Comparison of ENCODE assay signal across 8 cellular contexts in the genomic region with DNA sequence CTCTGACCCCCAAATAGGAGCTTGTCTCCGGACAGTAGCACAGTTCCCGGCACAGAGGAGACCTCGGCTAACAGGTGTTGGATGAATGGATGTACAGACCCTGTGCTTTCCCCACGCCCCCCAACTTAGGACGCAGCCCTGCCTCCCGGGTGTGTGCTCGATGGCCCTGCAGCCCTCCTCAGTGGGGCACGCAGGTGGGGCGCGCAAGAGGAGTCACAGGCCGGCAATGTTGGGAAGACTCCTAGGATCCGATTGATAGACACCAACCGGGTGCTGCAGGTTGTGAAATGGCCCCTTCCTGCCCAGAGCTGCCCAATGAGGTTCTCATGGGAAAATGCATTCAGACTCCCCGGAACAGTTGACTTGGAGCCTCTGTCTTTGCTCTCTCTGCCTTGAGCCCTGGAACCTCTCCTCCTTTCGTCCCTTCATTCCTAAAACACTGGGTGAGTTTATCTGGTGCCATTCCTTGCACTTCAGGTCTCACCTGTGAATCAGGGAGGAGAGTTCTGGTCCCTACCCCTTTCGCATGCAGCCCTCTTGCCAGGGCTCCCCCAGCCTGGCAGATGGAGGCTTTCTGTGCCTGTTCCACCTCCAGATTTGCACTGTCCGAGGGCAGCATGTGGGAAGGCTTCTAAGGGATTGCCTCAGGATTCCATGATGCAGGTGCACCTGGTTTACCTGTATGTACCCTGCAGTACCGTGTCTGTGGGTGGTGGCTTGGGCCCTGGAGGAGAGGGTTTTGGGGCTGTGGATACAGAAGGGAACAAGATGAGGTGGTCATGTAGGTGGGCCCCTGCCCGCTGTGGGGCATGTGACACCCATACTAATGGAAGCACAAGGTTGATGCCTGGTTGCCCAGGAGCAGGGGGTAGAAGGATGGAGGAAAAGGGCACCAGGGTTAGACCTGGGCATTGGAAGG. TPM values are rescaled to one million over a fixed set of nuclear protein-coding genes. Genes with fewer than 3 reads are reported as not detected.
DNase-seq lines count a peak whose midpoint lies in the region; ATAC-seq and TF ChIP-seq lines count a peak whose summit lies in the region.

No MANE protein-coding gene starts in this region.

- CTCF ChIA-PET in activated CD4-positive, alpha-beta T cell treated with anti-CD3 and anti-CD28 coated beads for 36 hours (lab: Charles Lee), result interaction anchor here (0.6 to 1.5 kb wide), 4 partner anchors 10 to 44 kb away, joined by 3 to 5 read pairs (median 4); no protein-coding TSS in a partner anchor

- peaks cover 30% of the 10 kb centered on the region for H3K4me1 ChIP-seq in iPS-20b (ENCODE audit: insufficient read depth, low read length)
- peaks cover 28% of the 10 kb centered on the region for H3K4me1 ChIP-seq in testis

- H3K4me3 ChIP-seq in iPS-20b (ENCODE audit: low read length) (peak overlapping the region; percentile 75), testis (peak overlapping the region; percentile 64 to 72)

- intact Hi-C loops in activated CD4-positive, alpha-beta T cell treated with anti-CD3 and anti-CD28 coated beads for 36 hours (cut with DNase I, micrococcal nuclease), result loop anchor here in 1 of 2 experiments (5.0 kb wide), 1 partner anchor 45 kb away; a partner anchor contains a TSS
- intact Hi-C loops in testis (cut with DNase I; ENCODE audit: low total_unique reads), result no loop called here

- H3K9me3 ChIP-seq in iPS-20b (ENCODE audit: insufficient read depth, low read depth, low read length) (no peaks in the 10 kb centered on the region), testis (no peaks in the 10 kb centered on the region)

- ATAC-seq in activated CD4-positive, alpha-beta T cell treated with anti-CD3 and anti-CD28 coated beads for 36 hours, result no peak
- ATAC-seq in activated naive CD4-positive, alpha-beta T cell treated with anti-CD3 and anti-CD28 coated beads, Interleukin-2, amount 50 U/mL, for 72 hours, result no peak
- ATAC-seq in GM19463 (IDR thresholded peaks at IDR 0.05; ENCODE audit: unreplicated experiment), result no peak

- H3K27ac ChIP-seq in iPS-20b (ENCODE audit: low read length), result no peak overlapping the region
- H3K27ac ChIP-seq in testis, result peak overlapping the region; percentile 67 to 86

- H3K36me3 Mint-ChIP-seq in activated CD4-positive, alpha-beta T cell treated with anti-CD3 and anti-CD28 coated beads for 36 hours (ENCODE audit: low read depth), result no peaks in the 10 kb centered on the region
- H3K36me3 Mint-ChIP-seq in activated naive CD4-positive, alpha-beta T cell treated with anti-CD3 and anti-CD28 coated beads, Interleukin-2, amount 50 U/mL, for 72 hours, result no peaks in the 10 kb centered on the region

- DNase-seq in activated CD4-positive, alpha-beta T cell treated with anti-CD3 and anti-CD28 coated beads for 36 hours, result no peak
- DNase-seq in activated CD4-positive, alpha-beta T cell treated with anti-CD3 and anti-CD28 coated beads for 1 hour, result no peak
- DNase-seq in activated naive CD4-positive, alpha-beta T cell treated with anti-CD3 and anti-CD28 coated beads, Interleukin-2, amount 50 U/mL, for 72 hours (ENCODE audit: low spot score in 2 of 2), result no peak
- DNase-seq in testis (no peak), HPDE6-E6E7 (ENCODE audit: extremely low spot score) (no peak), Ammon's horn (ENCODE audit: low spot score) (no peak)

- H3K36me3 ChIP-seq in iPS-20b (ENCODE audit: insufficient read depth, low read depth, low read length) (0 out of 2 replicates have a peak, but pooled peaks cover 3% of the 10 kb centered on the region), testis (ENCODE audit: low read depth, missing control alignments) (no peaks in the 10 kb centered on the region)

- no peak for TF ChIP-seq CTCF in testis (IDR thresholded peaks at IDR 0.05)

- peak overlapping the region; percentile 74 for H3K27ac Mint-ChIP-seq in activated CD4-positive, alpha-beta T cell treated with anti-CD3 and anti-CD28 coated beads for 36 hours
- H3K27ac Mint-ChIP-seq in activated naive CD4-positive, alpha-beta T cell treated with anti-CD3 and anti-CD28 coated beads, Interleukin-2, amount 50 U/mL, for 72 hours, result peak overlapping the region; percentile 41 to 46

- no peaks in the 10 kb centered on the region for H3K9me3 Mint-ChIP-seq in activated CD4-positive, alpha-beta T cell treated with anti-CD3 and anti-CD28 coated beads for 36 hours (ENCODE audit: low read depth)
- H3K9me3 Mint-ChIP-seq in activated naive CD4-positive, alpha-beta T cell treated with anti-CD3 and anti-CD28 coated beads, Interleukin-2, amount 50 U/mL, for 72 hours, result no peaks in the 10 kb centered on the region

- TF ChIP-seq POLR2A in testis (IDR thresholded peaks at IDR 0.05), result no peak

- H3K9ac ChIP-seq in iPS-20b (ENCODE audit: low read depth, low read length), result peak overlapping the region; percentile 64; the same call in 1 of the 2 replicates

- H3K4me3 Mint-ChIP-seq in activated CD4-positive, alpha-beta T cell treated with anti-CD3 and anti-CD28 coated beads for 36 hours, result peak overlapping the region; percentile 71

- no peaks in the 10 kb centered on the region for H3K27me3 ChIP-seq in iPS-20b (ENCODE audit: insufficient read depth, low read length)
- H3K27me3 ChIP-seq in testis, result no peaks in the 10 kb centered on the region

- H3K27me3 Mint-ChIP-seq in activated CD4-positive, alpha-beta T cell treated with anti-CD3 and anti-CD28 coated beads for 36 hours, result no peaks in the 10 kb centered on the region

- H3K4me1 Mint-ChIP-seq in activated CD4-positive, alpha-beta T cell treated with anti-CD3 and anti-CD28 coated beads for 36 hours, result peaks cover 25% of the 10 kb centered on the region

- 38 to 48% methylated on average over 7 to 17 of the region's 19 CpGs for WGBS in testis, 2 donors

- POLR2A ChIA-PET in activated CD4-positive, alpha-beta T cell treated with anti-CD3 and anti-CD28 coated beads for 36 hours (lab: Charles Lee), result interaction anchor here (1.3 kb wide), 1 partner anchor 27 kb away, joined by 3 read pairs; no protein-coding TSS in a partner anchor

RNA-seq across cellular contexts. Expression of a gene that starts 1.2 kb away (rescaled TPM):
- total RNA-seq in activated CD4-positive, alpha-beta T cell treated with anti-CD3 and anti-CD28 coated beads for 36 hours, result 10 to 100 TPM; 11.2 to 11.8 TPM
- 10 to 100 TPM; 13.9 to 16.5 TPM for total RNA-seq in activated naive CD4-positive, alpha-beta T cell treated with anti-CD3 and anti-CD28 coated beads, Interleukin-2, amount 50 U/mL, for 72 hours
- 10 to 100 TPM; 25.2 to 38.0 TPM for total RNA-seq in testis
- 30.8 TPM for polyA plus RNA-seq in testis (ENCODE audit: insufficient read depth, low read depth, low replicate concordance)

RNA-seq across cellular contexts. Expression of a gene that starts 46.1 kb away (rescaled TPM):
- under 1 TPM in 1 of 2 experiments, not detected in 1; 0.16 TPM for total RNA-seq in activated CD4-positive, alpha-beta T cell treated with anti-CD3 and anti-CD28 coated beads for 36 hours
- total RNA-seq in activated naive CD4-positive, alpha-beta T cell treated with anti-CD3 and anti-CD28 coated beads, Interleukin-2, amount 50 U/mL, for 72 hours, result not detected
- 10 to 100 TPM; 50.9 to 70.9 TPM for total RNA-seq in testis
- polyA plus RNA-seq in testis (ENCODE audit: insufficient read depth, low read depth, low replicate concordance), result 241 TPM

RNA-seq across cellular contexts. Expression of a gene that starts 46.2 kb away (rescaled TPM):
- total RNA-seq in activated CD4-positive, alpha-beta T cell treated with anti-CD3 and anti-CD28 coated beads for 36 hours, result 10 to 100 TPM; 70.5 to 77.8 TPM
- total RNA-seq in activated naive CD4-positive, alpha-beta T cell treated with anti-CD3 and anti-CD28 coated beads, Interleukin-2, amount 50 U/mL, for 72 hours, result 10 to 100 TPM; 55.3 to 70.3 TPM
- total RNA-seq in testis, result 100 to 1,000 TPM; 107 to 137 TPM
- polyA plus RNA-seq in testis (ENCODE audit: insufficient read depth, low read depth, low replicate concordance), result 88.7 TPM

RNA-seq across cellular contexts. Expression of a gene that starts 58.1 kb away (rescaled TPM):
- total RNA-seq in activated CD4-positive, alpha-beta T cell treated with anti-CD3 and anti-CD28 coated beads for 36 hours, result 100 to 1,000 TPM; 632 to 670 TPM
- total RNA-seq in activated naive CD4-positive, alpha-beta T cell treated with anti-CD3 and anti-CD28 coated beads, Interleukin-2, amount 50 U/mL, for 72 hours, result 1,000 to 10,000 TPM in 1 of 2 donors, 100 to 1,000 TPM in 1; 699 to 1,046 TPM
- total RNA-seq in testis, result 100 to 1,000 TPM; 185 to 316 TPM
- polyA plus RNA-seq in testis (ENCODE audit: insufficient read depth, low read depth, low replicate concordance), result 295 TPM

Comparison
In these comparisons a context has a peak if more than half of its experiments do, and no peak if none do; other contexts are left out.
1. RNA of a gene that starts 46.1 kb away (total RNA-seq): 50.9 to 70.9 TPM in testis; 0.16 TPM in activated CD4-positive, alpha-beta T cell treated with anti-CD3 and anti-CD28 coated beads for 36 hours and not detected in activated naive CD4-positive, alpha-beta T cell treated with anti-CD3 and anti-CD28 coated beads, Interleukin-2, amount 50 U/mL, for 72 hours; every median in the first group is over 10 times any median in the second.